In genomic region chr1:54338479-54338878, GRCh38 we compare ENCODE assay signal across 19 cellular contexts.
DNase-seq lines count a peak whose midpoint lies in the region; ATAC-seq and TF ChIP-seq lines count a peak whose summit lies in the region.
"Had no signal": no experiment of that assay in that cellular context is flagged by ENCODE, and none has a peak within 500 bp of the region (broad histone marks: within the 10 kb centered on the region; RNA-seq: fewer than 3 reads in every experiment).

No MANE protein-coding gene starts in this region.

- no peak overlapping the region for H3K4me3 Mint-ChIP-seq in H9
- no peak overlapping the region for H3K4me3 Mint-ChIP-seq in naive thymus-derived CD8-positive, alpha-beta T cell
- H3K4me3 Mint-ChIP-seq: activated CD4-positive, alpha-beta T cell treated with anti-CD3 and anti-CD28 coated beads, Interleukin-2, amount 10 ng/mL, durations not matched to agents 7 days and 5 days; activated naive CD4-positive, alpha-beta T cell treated with anti-CD3 and anti-CD28 coated beads for 36 hours; CD8-positive, alpha-beta memory T cell had no signal

- H4K91ac ChIP-seq in H9 (ENCODE audit: insufficient read length, low read depth, low read length) = no peak overlapping the region

- ATAC-seq in naive thymus-derived CD8-positive, alpha-beta T cell = no peak
- ATAC-seq: GM12878, lower lobe of right lung, pancreas had no signal

- H3K36me3 ChIP-seq in BLaER1 = peaks cover 87% of the 10 kb centered on the region
- H3K36me3 ChIP-seq in suprapubic skin = no peaks in the 10 kb centered on the region
- H3K36me3 ChIP-seq: lower lobe of right lung, pancreas, sigmoid colon, thoracic aorta had no signal

- H3K4ac ChIP-seq in H9 (ENCODE audit: low read depth, low read length) = no peak overlapping the region

- H3K9me3 Mint-ChIP-seq in H9 = no peaks in the 10 kb centered on the region
- no peaks in the 10 kb centered on the region for H3K9me3 Mint-ChIP-seq in naive thymus-derived CD8-positive, alpha-beta T cell
- H3K9me3 Mint-ChIP-seq: activated CD4-positive, alpha-beta T cell treated with anti-CD3 and anti-CD28 coated beads, Interleukin-2, amount 10 ng/mL, durations not matched to agents 7 days and 5 days; activated naive CD4-positive, alpha-beta T cell treated with anti-CD3 and anti-CD28 coated beads for 36 hours; CD8-positive, alpha-beta memory T cell had no signal

- no peak overlapping the region for H2BK12ac ChIP-seq in H9 (ENCODE audit: insufficient read length, low read depth, low read length)

- no peak overlapping the region for H3K23ac ChIP-seq in H9 (ENCODE audit: insufficient read length, low read depth, low read length)

- H3T11ph ChIP-seq in H9 (ENCODE audit: low read length) = no peak overlapping the region

- H2BK120ac ChIP-seq in H9 (ENCODE audit: low read depth, low read length, poor library complexity, severe bottlenecking) = no peak overlapping the region

- no peaks in the 10 kb centered on the region for H3K79me1 ChIP-seq in H9 (ENCODE audit: insufficient read depth, low read depth, low read length, poor library complexity, severe bottlenecking)

- peaks cover 76 to 81% of the 10 kb centered on the region in 2 experiments for H3K4me1 Mint-ChIP-seq in H9
- H3K4me1 Mint-ChIP-seq in naive thymus-derived CD8-positive, alpha-beta T cell = peaks cover 29 to 87% (median 64%) of the 10 kb centered on the region in 4 donors

- H4K20me1 ChIP-seq in BLaER1 = peaks cover 98% of the 10 kb centered on the region
- H4K20me1 ChIP-seq in H9 (ENCODE audit: control insufficient read depth, insufficient read depth, insufficient read length) = no peaks in the 10 kb centered on the region

- no peaks in the 10 kb centered on the region for H3K23me2 ChIP-seq in H9 (ENCODE audit: insufficient read length, low read depth, low read length, poor library complexity, severe bottlenecking)

- H3K27me3 Mint-ChIP-seq in H9 (ENCODE audit: low read depth) = no peaks in the 10 kb centered on the region
- no peaks in the 10 kb centered on the region for H3K27me3 Mint-ChIP-seq in naive thymus-derived CD8-positive, alpha-beta T cell
- H3K27me3 Mint-ChIP-seq: activated CD4-positive, alpha-beta T cell treated with anti-CD3 and anti-CD28 coated beads, Interleukin-2, amount 10 ng/mL, durations not matched to agents 7 days and 5 days; CD8-positive, alpha-beta memory T cell had no signal

- H4K8ac ChIP-seq in H9 (replicated peaks; ENCODE audit: insufficient read length, low read depth, low read length) = no peak overlapping the region

- no peak overlapping the region for H2BK15ac ChIP-seq in H9 (ENCODE audit: low read depth, low read length)

- H3K27ac Mint-ChIP-seq in H9 = peak overlapping the region in 2 of 3 experiments; percentile 37 to 84; a peak in 1 of 7 replicates
- H3K27ac Mint-ChIP-seq in naive thymus-derived CD8-positive, alpha-beta T cell = peak overlapping the region in 8 of 10 donors; percentile 3 to 80 (median 62)
- H3K27ac Mint-ChIP-seq: activated naive CD4-positive, alpha-beta T cell treated with anti-CD3 and anti-CD28 coated beads for 36 hours had no signal

- H3K9ac ChIP-seq in BLaER1 (no peak overlapping the region), H9 (ENCODE audit: extremely low read depth, insufficient read length, low read length) (no peak overlapping the region)
- H3K9ac ChIP-seq: GM23248 had no signal

- no peak overlapping the region for H3K18ac ChIP-seq in H9 (ENCODE audit: insufficient read length, low read depth, low read length)

- no peak overlapping the region for H2BK5ac ChIP-seq in H9 (ENCODE audit: insufficient read length, low read length)

- H3K36me3 Mint-ChIP-seq in H9 (ENCODE audit: insufficient read depth in 1 of 3, low read depth in 3 of 3) = peaks cover 2 to 23% (median 21%) of the 10 kb centered on the region in 3 experiments; a peak in 5 of 7 replicates
- peaks cover 0 to 23% (median 0%) of the 10 kb centered on the region in 3 donors for H3K36me3 Mint-ChIP-seq in naive thymus-derived CD8-positive, alpha-beta T cell

- H3K79me2 ChIP-seq in H9 (ENCODE audit: insufficient read depth, low read length) = peaks cover 1% of the 10 kb centered on the region; the same call in 1 of the 2 replicates

- no peak overlapping the region for H3K14ac ChIP-seq in H9 (ENCODE audit: insufficient read depth, low read length)

- H3K9me3 ChIP-seq in BLaER1 = peaks cover 2% of the 10 kb centered on the region; the same call in 1 of the 2 replicates
- H3K9me3 ChIP-seq in H9 (ENCODE audit: control insufficient read depth, low read depth, low read length) = no peaks in the 10 kb centered on the region
- H3K9me3 ChIP-seq in suprapubic skin = no peaks in the 10 kb centered on the region
- H3K9me3 ChIP-seq: lower lobe of right lung, pancreas, sigmoid colon, thoracic aorta had no signal

- H4K5ac ChIP-seq in H9 (ENCODE audit: insufficient read length, low read depth, low read length) = no peak overlapping the region

- no peak for TF ChIP-seq CTCF in H9 (conservative IDR thresholded peaks at IDR 0.05)
- no peak for TF ChIP-seq CTCF in suprapubic skin (IDR thresholded peaks at IDR 0.05)

- POLR2A ChIA-PET in naive thymus-derived CD8-positive, alpha-beta T cell (lab: Charles Lee) = no interaction called here

- TF ChIP-seq POLR2A in suprapubic skin (IDR thresholded peaks at IDR 0.05) = no peak

- H2BK20ac ChIP-seq in H9 (ENCODE audit: low read depth, low read length, poor library complexity, severe bottlenecking) = no peak overlapping the region

- H3K56ac ChIP-seq in H9 (ENCODE audit: insufficient read length, low read depth, low read length) = no peak overlapping the region

- H3K4me3 ChIP-seq in BLaER1 (no peak overlapping the region), suprapubic skin (no peak overlapping the region)
- H3K4me3 ChIP-seq: GM12878, GM23248, lower lobe of right lung, pancreas, sigmoid colon, thoracic aorta had no signal

- H3K27me3 ChIP-seq in BLaER1 = no peaks in the 10 kb centered on the region
- no peaks in the 10 kb centered on the region for H3K27me3 ChIP-seq in H9 (ENCODE audit: insufficient read depth, low read length)
- no peaks in the 10 kb centered on the region for H3K27me3 ChIP-seq in suprapubic skin
- H3K27me3 ChIP-seq: pancreas, sigmoid colon had no signal

- peaks cover 31% of the 10 kb centered on the region for H3K4me1 ChIP-seq in BLaER1
- peaks cover 12% of the 10 kb centered on the region; the same call in 1 of the 2 replicates for H3K4me1 ChIP-seq in H9 (ENCODE audit: insufficient read depth, low read length)
- peaks cover 52% of the 10 kb centered on the region for H3K4me1 ChIP-seq in suprapubic skin

- H2AFZ ChIP-seq in H9 (ENCODE audit: low read length) = no peak overlapping the region
- H2AFZ ChIP-seq: GM23248 had no signal

- no peak for TF ChIP-seq EP300 in suprapubic skin (IDR thresholded peaks at IDR 0.05)

- H3K4me2 ChIP-seq in BLaER1 (peak overlapping the region; percentile 44; the same call in 1 of the 2 replicates), H9 (ENCODE audit: insufficient read depth, insufficient read length, low read length) (no peak overlapping the region)

- no peak for DNase-seq in H9
- no peak for DNase-seq in naive thymus-derived CD8-positive, alpha-beta T cell
- DNase-seq in NCI-H82 (lab: John Stamatoyannopoulos, UW) = no peak
- DNase-seq in amniotic stem cell (lab: John Stamatoyannopoulos, UW) = no peak
- no peak for DNase-seq in activated CD4-positive, alpha-beta T cell treated with anti-CD3 and anti-CD28 coated beads, Interleukin-2, amount 50 U/mL, for 48 hours
- no peak for DNase-seq in suprapubic skin (ENCODE audit: low spot score in 2 of 2)
- DNase-seq: activated naive CD4-positive, alpha-beta T cell treated with anti-CD3 and anti-CD28 coated beads for 36 hours; CD8-positive, alpha-beta memory T cell; head of caudate nucleus; lower lobe of right lung; pancreas; sigmoid colon had no signal

- WGBS in H9 (ENCODE audit: extremely low coverage, insufficient read length, low lambda C conversion rate) = no CpG with 5 or more reads among the region's 7 CpGs
- 84% methylated on average over 7 of the region's 7 CpGs for WGBS in suprapubic skin

- H3K27ac ChIP-seq in BLaER1 = no peak overlapping the region
- H3K27ac ChIP-seq in H9 (ENCODE audit: insufficient read length, low read depth, low read length) = no peak overlapping the region
- H3K27ac ChIP-seq in angular gyrus (ENCODE audit: low read depth, low read length) = peak overlapping the region; percentile 35
- no peak overlapping the region for H3K27ac ChIP-seq in suprapubic skin
- H3K27ac ChIP-seq: GM23248, HL-60, lower lobe of right lung, pancreas, sigmoid colon, thoracic aorta had no signal

- no peak overlapping the region for H2AK5ac ChIP-seq in H9 (ENCODE audit: insufficient read length, low read length)
